25 cellular contexts compared by ENCODE assay signal in the genomic region with DNA sequence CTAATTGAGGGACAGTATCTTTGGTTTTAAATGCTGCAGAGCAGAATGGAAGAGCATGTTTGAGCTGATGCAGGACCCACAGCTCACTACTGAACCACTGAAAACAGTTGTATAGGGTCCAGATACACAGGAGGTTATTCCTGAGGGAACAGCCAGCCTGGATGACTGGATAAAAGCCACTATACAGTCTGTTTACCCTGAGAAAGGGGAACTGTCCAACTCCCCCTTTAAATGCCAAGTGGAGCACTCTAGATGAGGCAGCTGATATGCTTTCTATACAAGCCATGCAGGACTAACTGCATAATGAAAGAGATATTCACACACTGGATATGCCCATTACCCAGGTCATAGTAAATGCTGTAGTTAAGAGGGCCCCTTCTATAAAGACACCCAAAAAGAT.
"Had no signal": no experiment of that assay in that cellular context is flagged by ENCODE, and none has a peak within 500 bp of the region (broad histone marks: within the 10 kb centered on the region; RNA-seq: fewer than 3 reads in every experiment).

No MANE protein-coding gene starts in this region.

- H3K9ac ChIP-seq: neural progenitor cell, parathyroid adenoma had no signal

- H3K27me3 ChIP-seq: neural progenitor cell, ovary, right lobe of liver, sigmoid colon, stomach, thyroid gland, tibial nerve, upper lobe of left lung, uterus had no signal

- H3K4me2 ChIP-seq: neural progenitor cell had no signal

- H3K4me1 ChIP-seq: neural progenitor cell, parathyroid adenoma, right lobe of liver, stomach, thyroid gland, tibial nerve, upper lobe of left lung, uterus had no signal

- H2AFZ ChIP-seq: neural progenitor cell, parathyroid adenoma had no signal

- FAIRE-seq: small intestine had no signal

- DNase-seq: natural killer cell; occipital lobe; ovary; posterior cingulate gyrus; psoas muscle; right cardiac atrium; right lobe of liver; sigmoid colon; small intestine; stimulated activated CD4-positive, alpha-beta T cell treated with anti-CD3 and anti-CD28 coated beads, Interleukin-15, amount 100 ng/mL, for 24 hours; stimulated activated CD4-positive, alpha-beta T cell treated with anti-CD3 and anti-CD28 coated beads, Interleukin-2, amount 100 ng/mL, for 24 hours; stimulated activated CD4-positive, alpha-beta T cell treated with anti-CD3 and anti-CD28 coated beads, Interleukin-2, amount 100 ng/mL, for 48 hours; stimulated activated CD4-positive, alpha-beta T cell treated with anti-CD3 and anti-CD28 coated beads, Interleukin-4, amount 100 ng/mL, for 24 hours; stimulated activated naive B cell treated with anti-CD40 and anti-IgM and Interleukin-4, amounts not matched to agents 10 μg/mL and 1 μg/mL and 100 μg/mL, for 72 hours; stimulated activated naive CD4-positive, alpha-beta T cell treated with Interleukin-2 at 50 U/mL for 16 hours; stomach; thyroid gland; trophoblast cell; upper lobe of left lung; uterus had no signal

- H3K9me3 ChIP-seq: ovary, psoas muscle, right lobe of liver, sigmoid colon, stomach, thoracic aorta, thyroid gland, tibial nerve, upper lobe of left lung, uterus had no signal

- H3K27ac ChIP-seq: neural progenitor cell, ovary, parathyroid adenoma, psoas muscle, right lobe of liver, sigmoid colon, stomach, thoracic aorta, thyroid gland, tibial nerve, upper lobe of left lung, uterus had no signal

- H3K36me3 ChIP-seq: neural progenitor cell, ovary, right lobe of liver, sigmoid colon, stomach, thoracic aorta, thyroid gland, tibial nerve, upper lobe of left lung, uterus had no signal

- ATAC-seq: natural killer cell; psoas muscle; right cardiac atrium; right lobe of liver; stimulated activated effector memory CD8-positive, alpha-beta T cell treated with anti-CD3 and anti-CD28 coated beads, Interleukin-12 subunit alpha, Interleukin-12 subunit beta, amount 100 ng/mL, for 72 hours; stimulated activated naive B cell treated with anti-CD40 and anti-IgM and Interleukin-4, amounts not matched to agents 10 μg/mL and 1 μg/mL and 100 μg/mL, for 72 hours had no signal

- H3K79me2 ChIP-seq: parathyroid adenoma had no signal

- H3K4me3 ChIP-seq: neural progenitor cell, ovary, psoas muscle, right lobe of liver, sigmoid colon, stomach, thoracic aorta, thyroid gland, tibial nerve, upper lobe of left lung, uterus had no signal
